Comparison of ENCODE assay signal across 15 cellular contexts in the genomic region with DNA sequence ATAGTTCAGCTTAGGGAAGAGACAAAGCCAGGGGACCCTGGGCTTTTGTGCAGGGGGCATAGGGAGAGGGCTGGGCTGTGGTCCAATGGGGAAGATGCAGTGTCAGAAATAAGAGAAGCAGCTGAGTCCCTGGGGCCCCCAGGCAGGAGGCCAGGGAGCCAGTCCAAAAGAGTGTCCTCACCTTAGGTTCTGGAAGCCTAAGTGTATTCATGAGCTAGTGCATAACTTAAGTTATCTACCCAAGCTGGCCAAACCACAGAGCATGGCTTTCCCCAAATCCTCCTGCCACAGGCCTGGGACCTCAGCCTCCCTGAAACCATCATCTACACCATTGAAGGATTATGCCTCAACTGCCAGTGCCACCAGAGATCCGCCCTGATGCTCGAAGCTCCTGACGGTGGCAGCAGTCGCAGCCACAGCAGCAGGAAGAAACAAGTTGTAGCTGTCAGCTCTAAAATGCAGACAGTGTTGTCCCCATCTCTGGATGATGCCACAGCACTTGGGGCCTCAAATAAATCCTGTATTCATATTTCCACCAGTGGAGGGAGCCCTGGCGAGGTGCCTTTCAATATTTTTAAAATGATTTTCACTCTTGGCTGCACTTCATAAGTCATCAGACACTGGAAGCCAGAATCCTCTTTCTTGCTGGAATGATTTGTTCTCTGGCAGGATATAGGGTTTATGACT.
DNase-seq lines count a peak whose midpoint lies in the region; ATAC-seq, FAIRE-seq and TF ChIP-seq lines count a peak whose summit lies in the region.
"Had no signal": no experiment of that assay in that cellular context is flagged by ENCODE, and none has a peak within 500 bp of the region (broad histone marks: within the 10 kb centered on the region; RNA-seq: fewer than 3 reads in every experiment).

No MANE protein-coding gene starts in this region.

- TF ChIP-seq CTCF in liver (IDR thresholded peaks at IDR 0.05; ENCODE audit: low read depth, low read length, missing input control) (peak; percentile 9), HepG2 (CRISPR knock-in tag; IDR thresholded peaks at IDR 0.05) (no peak), upper lobe of right lung (IDR thresholded peaks at IDR 0.05) (peak; percentile 31)

- intact Hi-C loops in HepG2 (cut with micrococcal nuclease; ENCODE audit: unreplicated experiment) (no loop called here), upper lobe of right lung (cut with DNase I) (no loop called here)

- TF ChIP-seq POLR2A in HepG2 (IDR thresholded peaks at IDR 0.05; ENCODE audit: insufficient read depth in 1 of 2, low read depth in 2 of 2, low read length in 2 of 2), result no peak

- in situ Hi-C loops in HepG2 (cut with HindIII; ENCODE audit: extremely low pct_ligation_motif_present, low pct_unique_long_range_greater_than_20kb), result no loop called here
- in situ Hi-C loops in SK-MEL-5 (cut with HindIII; ENCODE audit: low pct_unique_long_range_greater_than_20kb, low sequenced_read_pairs), result no loop called here

- H3K36me3 ChIP-seq in liver (ENCODE audit: control insufficient read depth in 4 of 4, insufficient read depth in 3 of 4, low read depth in 1 of 4, low read length in 3 of 4) (no peaks in the 10 kb centered on the region), HepG2 (replicated peaks in 1 of 2; ENCODE audit: control insufficient read depth in 1 of 2, insufficient read depth in 2 of 2, low read length in 2 of 2) (no peaks in the 10 kb centered on the region), upper lobe of right lung (no peaks in the 10 kb centered on the region)
- H3K36me3 ChIP-seq: esophagus squamous epithelium, left lung had no signal

- WGBS in liver, result 84% methylated on average over 5 of the region's 5 CpGs
- 8% methylated on average over 2 of the region's 5 CpGs for WGBS in HepG2 (ENCODE audit: low lambda C conversion rate)

- no peak for TF ChIP-seq EP300 in HepG2 (IDR thresholded peaks at IDR 0.05; ENCODE audit: low read depth in 2 of 2, low read length in 2 of 2)
- TF ChIP-seq EP300 in HepG2 (CRISPR knock-in tag; IDR thresholded peaks at IDR 0.05; ENCODE audit: borderline replicate concordance), result no peak

- DNase-seq in HepG2 (ENCODE audit: low spot score), result no peak
- DNase-seq in SK-MEL-5 (ENCODE audit: low read depth, low spot score), result peak; percentile 13
- peak; percentile 45 for DNase-seq in islet precursor cell
- DNase-seq in upper lobe of right lung, result no peak
- no peak for DNase-seq in NCI-H1694 treated with DMSO at 0.1 percent for 48 hours (lab: John Stamatoyannopoulos, UW)
- DNase-seq: activated CD4-positive, alpha-beta T cell treated with anti-CD3 and anti-CD28 coated beads, Interleukin-2, amount 50 U/mL, for 4 hours; CD4-positive, CD25-positive, alpha-beta regulatory T cell; esophagus squamous epithelium; GOT3; left lung; NCI-H1105; SIG-M5 had no signal

- POLR2A ChIA-PET in HepG2 (lab: Yijun Ruan, JAX), result no interaction called here

- H2AFZ ChIP-seq in HepG2 (ENCODE audit: low read length), result no peak overlapping the region

- H3K27ac ChIP-seq in liver (ENCODE audit: low read depth in 1 of 2, low read length in 2 of 2) (no peak overlapping the region), HepG2 (ENCODE audit: extremely low read length, insufficient read depth, low read length) (no peak overlapping the region), upper lobe of right lung (no peak overlapping the region)
- H3K27ac ChIP-seq: left lung had no signal

- TF ChIP-seq RAD21 in liver (IDR thresholded peaks at IDR 0.05) (peak; percentile 21 to 35), HepG2 (CRISPR knock-in tag; IDR thresholded peaks at IDR 0.05) (no peak)

- FAIRE-seq in HepG2 (lab: Jason Lieb, UNC), result no peak

- no TSS peak for BruUV-seq in HepG2 (replicated peaks; lab: Mats Ljungman, UMichigan)

- no peaks in the 10 kb centered on the region for H3K79me2 ChIP-seq in HepG2 (ENCODE audit: insufficient read depth, low read length)

- H3K4me1 ChIP-seq in liver (ENCODE audit: control insufficient read depth in 4 of 4, insufficient read depth in 4 of 4, low read length in 3 of 4) (peaks cover 0 to 16% (median 9%) of the 10 kb centered on the region in 4 donors), HepG2 (ENCODE audit: insufficient read depth, low read length) (no peaks in the 10 kb centered on the region), upper lobe of right lung (no peaks in the 10 kb centered on the region)
- H3K4me1 ChIP-seq: left lung had no signal

- H3K9ac ChIP-seq in liver (ENCODE audit: low read depth in 1 of 2, low read length in 2 of 2) (no peak overlapping the region), HepG2 (ENCODE audit: insufficient read depth, low read depth, low read length) (no peak overlapping the region)

- H3K9me3 ChIP-seq in liver (ENCODE audit: control insufficient read depth in 4 of 4, low read length in 3 of 4), result no peaks in the 10 kb centered on the region
- H3K9me3 ChIP-seq in HepG2 (ENCODE audit: low read length), result no peaks in the 10 kb centered on the region
- no peaks in the 10 kb centered on the region for H3K9me3 ChIP-seq in upper lobe of right lung
- H3K9me3 ChIP-seq: esophagus squamous epithelium, left lung had no signal

- H3K27me3 ChIP-seq in liver (ENCODE audit: control insufficient read depth in 4 of 4, insufficient read depth in 4 of 4, low read length in 3 of 4), result no peaks in the 10 kb centered on the region
- no peaks in the 10 kb centered on the region; a peak in 1 of 5 replicates for H3K27me3 ChIP-seq in HepG2 (ENCODE audit: control insufficient read depth in 1 of 2, insufficient read depth in 2 of 2, low read length in 2 of 2)
- H3K27me3 ChIP-seq in upper lobe of right lung, result no peaks in the 10 kb centered on the region
- H3K27me3 ChIP-seq: esophagus squamous epithelium, left lung had no signal

- ATAC-seq in HepG2, result no peak; the same call in 2 of the 3 replicates
- ATAC-seq in upper lobe of right lung, result no peak
- ATAC-seq in GM21529 (IDR thresholded peaks at IDR 0.05; ENCODE audit: unreplicated experiment), result no peak
- ATAC-seq in HG02840 (IDR thresholded peaks at IDR 0.05; ENCODE audit: low FRiP score, unreplicated experiment), result no peak
- ATAC-seq: left lung had no signal

- H3K4me2 ChIP-seq in HepG2 (ENCODE audit: low read depth, low read length), result no peak overlapping the region

- CTCF ChIA-PET in HepG2 (lab: Yijun Ruan, JAX; ENCODE audit: low intra/inter-chr PET ratio, low total read pairs), result no interaction called here

- H4K20me1 ChIP-seq in HepG2 (ENCODE audit: insufficient read depth, low read length), result no peaks in the 10 kb centered on the region

- H3K4me3 ChIP-seq in liver (ENCODE audit: low read depth in 1 of 3, low read length in 3 of 3), result no peak overlapping the region
- no peak overlapping the region for H3K4me3 ChIP-seq in HepG2 (replicated peaks in 1 of 3; ENCODE audit: insufficient read depth in 1 of 3, low read depth in 2 of 3, low read length in 3 of 3)
- H3K4me3 ChIP-seq in upper lobe of right lung, result no peak overlapping the region
- H3K4me3 ChIP-seq: esophagus squamous epithelium, left lung had no signal

TF ChIP-seq in liver, 16 proteins besides CTCF, POLR2A, EP300 and RAD21:
- TF ChIP-seq TAF1 (conservative IDR thresholded peaks at IDR 0.05), result no peak

TF ChIP-seq in HepG2, 621 proteins besides CTCF, POLR2A, EP300 and RAD21:
- TF ChIP-seq, protein P1, sequence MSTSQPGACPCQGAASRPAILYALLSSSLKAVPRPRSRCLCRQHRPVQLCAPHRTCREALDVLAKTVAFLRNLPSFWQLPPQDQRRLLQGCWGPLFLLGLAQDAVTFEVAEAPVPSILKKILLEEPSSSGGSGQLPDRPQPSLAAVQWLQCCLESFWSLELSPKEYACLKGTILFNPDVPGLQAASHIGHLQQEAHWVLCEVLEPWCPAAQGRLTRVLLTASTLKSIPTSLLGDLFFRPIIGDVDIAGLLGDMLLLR (CRISPR knock-in tag; IDR thresholded peaks at IDR 0.05), result no peak
- TF ChIP-seq ZNF530 (CRISPR knock-in tag; IDR thresholded peaks at IDR 0.05; ENCODE audit: low read depth), result no peak
- TF ChIP-seq HNRNPK (IDR thresholded peaks at IDR 0.05; ENCODE audit: low read depth, low read length, poor library complexity, severe bottlenecking), result no peak
- no peak for TF ChIP-seq ZNF205 (CRISPR knock-in tag; IDR thresholded peaks at IDR 0.05)
- TF ChIP-seq SMYD3 (CRISPR knock-in tag; IDR thresholded peaks at IDR 0.05), result no peak
- TF ChIP-seq, protein P2, sequence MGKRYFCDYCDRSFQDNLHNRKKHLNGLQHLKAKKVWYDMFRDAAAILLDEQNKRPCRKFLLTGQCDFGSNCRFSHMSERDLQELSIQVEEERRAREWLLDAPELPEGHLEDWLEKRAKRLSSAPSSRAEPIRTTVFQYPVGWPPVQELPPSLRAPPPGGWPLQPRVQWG (CRISPR knock-in tag; IDR thresholded peaks at IDR 0.05; ENCODE audit: borderline replicate concordance, low read depth), result no peak
- TF ChIP-seq, protein P3, sequence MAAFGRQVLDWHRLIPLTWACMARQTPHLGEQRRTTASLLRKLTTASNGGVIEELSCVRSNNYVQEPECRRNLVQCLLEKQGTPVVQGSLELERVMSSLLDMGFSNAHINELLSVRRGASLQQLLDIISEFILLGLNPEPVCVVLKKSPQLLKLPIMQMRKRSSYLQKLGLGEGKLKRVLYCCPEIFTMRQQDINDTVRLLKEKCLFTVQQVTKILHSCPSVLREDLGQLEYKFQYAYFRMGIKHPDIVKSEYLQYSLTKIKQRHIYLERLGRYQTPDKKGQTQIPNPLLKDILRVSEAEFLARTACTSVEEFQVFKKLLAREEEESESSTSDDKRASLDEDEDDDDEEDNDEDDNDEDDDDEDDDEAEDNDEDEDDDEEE (CRISPR knock-in tag; IDR thresholded peaks at IDR 0.05), result no peak
- TF ChIP-seq CBFB (CRISPR knock-in tag; IDR thresholded peaks at IDR 0.05), result no peak
- TF ChIP-seq ZNF441 (CRISPR knock-in tag; IDR thresholded peaks at IDR 0.05; ENCODE audit: borderline replicate concordance), result no peak

Comparison
In these comparisons a context has a peak if more than half of its experiments do, and no peak if none do; other contexts are left out.
1. DNase-seq: peak in SK-MEL-5 (single experiment) and islet precursor cell (single experiment); none in HepG2 (single experiment), upper lobe of right lung (single experiment) and NCI-H1694 treated with DMSO at 0.1 percent for 48 hours (single experiment).